In the genomic region with DNA sequence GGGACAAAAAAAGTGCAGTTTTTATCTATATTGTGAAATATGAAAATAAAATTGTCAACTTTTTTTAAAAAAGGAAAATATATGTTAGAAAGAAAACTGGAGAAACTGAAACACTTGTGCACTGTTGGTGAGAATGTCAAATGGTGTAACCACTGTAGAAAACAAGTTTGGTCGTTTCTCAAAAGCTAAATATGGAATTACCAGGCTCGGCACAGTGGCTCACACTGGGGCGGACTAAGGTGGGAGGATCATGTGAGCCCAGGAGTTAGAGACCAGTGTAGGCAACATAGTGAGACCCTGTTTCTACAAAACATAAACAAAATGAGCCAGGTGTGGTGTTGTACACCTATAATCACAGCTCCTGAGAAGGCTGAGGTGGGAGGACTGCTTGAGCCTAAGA, we compare ENCODE assay signal across 25 cellular contexts. TPM values are rescaled to one million over a fixed set of nuclear protein-coding genes. Genes with fewer than 3 reads are reported as not detected.
DNase-seq lines count a peak whose midpoint lies in the region; ATAC-seq, FAIRE-seq and TF ChIP-seq lines count a peak whose summit lies in the region.
"Had no signal": no experiment of that assay in that cellular context is flagged by ENCODE, and none has a peak within 500 bp of the region (broad histone marks: within the 10 kb centered on the region; RNA-seq: fewer than 3 reads in every experiment).

No MANE protein-coding gene starts in this region.

- H3K27me3 Mint-ChIP-seq in activated CD8-positive, alpha-beta memory T cell treated with anti-CD3 and anti-CD28 coated beads, Interleukin-2, amount 10 ng/mL, durations not matched to agents 7 days and 5 days = no peaks in the 10 kb centered on the region
- H3K27me3 Mint-ChIP-seq in activated CD4-positive, alpha-beta memory T cell treated with anti-CD3 and anti-CD28 coated beads for 36 hours = no peaks in the 10 kb centered on the region
- no peaks in the 10 kb centered on the region for H3K27me3 Mint-ChIP-seq in activated naive CD8-positive, alpha-beta T cell treated with anti-CD3 and anti-CD28 coated beads, Interleukin-2, amount 50 U/mL, for 24 hours
- H3K27me3 Mint-ChIP-seq: IgD-negative memory B cell had no signal

- ATAC-seq in activated CD8-positive, alpha-beta memory T cell treated with anti-CD3 and anti-CD28 coated beads, Interleukin-2, amount 10 ng/mL, durations not matched to agents 7 days and 5 days = no peak
- ATAC-seq in activated naive CD8-positive, alpha-beta T cell treated with anti-CD3 and anti-CD28 coated beads, Interleukin-2, amount 50 U/mL, for 24 hours = peak; percentile 21
- no peak for ATAC-seq in esophagus mucosa
- ATAC-seq: A549; CD8-positive, alpha-beta T cell; Right ventricle myocardium inferior had no signal

- no peak overlapping the region for H3K4me3 Mint-ChIP-seq in activated CD8-positive, alpha-beta memory T cell treated with anti-CD3 and anti-CD28 coated beads, Interleukin-2, amount 10 ng/mL, durations not matched to agents 7 days and 5 days
- no peak overlapping the region for H3K4me3 Mint-ChIP-seq in activated CD4-positive, alpha-beta memory T cell treated with anti-CD3 and anti-CD28 coated beads for 36 hours
- no peak overlapping the region for H3K4me3 Mint-ChIP-seq in activated naive CD8-positive, alpha-beta T cell treated with anti-CD3 and anti-CD28 coated beads, Interleukin-2, amount 50 U/mL, for 24 hours
- H3K4me3 Mint-ChIP-seq: CD8-positive, alpha-beta T cell; IgD-negative memory B cell had no signal

- peaks cover 4% of the 10 kb centered on the region for H3K9me3 Mint-ChIP-seq in activated CD8-positive, alpha-beta memory T cell treated with anti-CD3 and anti-CD28 coated beads, Interleukin-2, amount 10 ng/mL, durations not matched to agents 7 days and 5 days (ENCODE audit: low read depth)
- H3K9me3 Mint-ChIP-seq in activated CD4-positive, alpha-beta memory T cell treated with anti-CD3 and anti-CD28 coated beads for 36 hours = peaks cover 3% of the 10 kb centered on the region
- no peaks in the 10 kb centered on the region for H3K9me3 Mint-ChIP-seq in activated naive CD8-positive, alpha-beta T cell treated with anti-CD3 and anti-CD28 coated beads, Interleukin-2, amount 50 U/mL, for 24 hours
- H3K9me3 Mint-ChIP-seq: CD8-positive, alpha-beta T cell; IgD-negative memory B cell had no signal

- H3K4me1 Mint-ChIP-seq in activated CD8-positive, alpha-beta memory T cell treated with anti-CD3 and anti-CD28 coated beads, Interleukin-2, amount 10 ng/mL, durations not matched to agents 7 days and 5 days = peaks cover 77% of the 10 kb centered on the region
- H3K4me1 Mint-ChIP-seq in activated CD4-positive, alpha-beta memory T cell treated with anti-CD3 and anti-CD28 coated beads for 36 hours (ENCODE audit: low read depth) = peaks cover 76% of the 10 kb centered on the region
- H3K4me1 Mint-ChIP-seq in activated naive CD8-positive, alpha-beta T cell treated with anti-CD3 and anti-CD28 coated beads, Interleukin-2, amount 50 U/mL, for 24 hours = peaks cover 75% of the 10 kb centered on the region

- H3K36me3 Mint-ChIP-seq in activated CD8-positive, alpha-beta memory T cell treated with anti-CD3 and anti-CD28 coated beads, Interleukin-2, amount 10 ng/mL, durations not matched to agents 7 days and 5 days = peaks cover 37% of the 10 kb centered on the region
- peaks cover 23% of the 10 kb centered on the region for H3K36me3 Mint-ChIP-seq in activated CD4-positive, alpha-beta memory T cell treated with anti-CD3 and anti-CD28 coated beads for 36 hours
- H3K36me3 Mint-ChIP-seq in activated naive CD8-positive, alpha-beta T cell treated with anti-CD3 and anti-CD28 coated beads, Interleukin-2, amount 50 U/mL, for 24 hours (ENCODE audit: low read depth) = peaks cover 26% of the 10 kb centered on the region

- no peak for TF ChIP-seq POLR2A in GM12891 (IDR thresholded peaks at IDR 0.05; ENCODE audit: low read depth, low read length)

- peak overlapping the region; percentile 31 for H3K27ac Mint-ChIP-seq in activated CD8-positive, alpha-beta memory T cell treated with anti-CD3 and anti-CD28 coated beads, Interleukin-2, amount 10 ng/mL, durations not matched to agents 7 days and 5 days
- H3K27ac Mint-ChIP-seq in activated CD4-positive, alpha-beta memory T cell treated with anti-CD3 and anti-CD28 coated beads for 36 hours = peak overlapping the region; percentile 82
- peak overlapping the region; percentile 73 for H3K27ac Mint-ChIP-seq in activated naive CD8-positive, alpha-beta T cell treated with anti-CD3 and anti-CD28 coated beads, Interleukin-2, amount 50 U/mL, for 24 hours
- H3K27ac Mint-ChIP-seq: CD8-positive, alpha-beta T cell had no signal

- CTCF ChIA-PET in activated CD8-positive, alpha-beta memory T cell treated with anti-CD3 and anti-CD28 coated beads, Interleukin-2, amount 10 ng/mL, durations not matched to agents 7 days and 5 days (lab: Charles Lee) = interaction anchor here (12.7 kb wide), 1 partner anchor 72 kb away, joined by 258 read pairs; no protein-coding TSS in a partner anchor
- CTCF ChIA-PET in activated CD4-positive, alpha-beta memory T cell treated with anti-CD3 and anti-CD28 coated beads for 36 hours (lab: Charles Lee) = no interaction called here

- POLR2A ChIA-PET in activated CD4-positive, alpha-beta memory T cell treated with anti-CD3 and anti-CD28 coated beads for 36 hours (lab: Charles Lee) = interaction anchor here (1.1 kb wide), 1 partner anchor 31 kb away, joined by 7 read pairs; no protein-coding TSS in a partner anchor

- intact Hi-C loops in activated CD4-positive, alpha-beta memory T cell treated with anti-CD3 and anti-CD28 coated beads for 36 hours (cut with micrococcal nuclease) = no loop called here

- no peak for DNase-seq in activated CD8-positive, alpha-beta memory T cell treated with anti-CD3 and anti-CD28 coated beads, Interleukin-2, amount 10 ng/mL, durations not matched to agents 7 days and 5 days
- DNase-seq in activated CD8-positive, alpha-beta memory T cell treated with anti-CD3 and anti-CD28 coated beads, Interleukin-2, amount 50 U/mL, for 4 hours = no peak
- DNase-seq in GM12891 (ENCODE audit: insufficient read length, low spot score) (no peak), NCI-H526 (lab: John Stamatoyannopoulos, UW) (no peak), LoVo (ENCODE audit: low spot score) (no peak)
- DNase-seq in activated CD4-positive, alpha-beta memory T cell treated with anti-CD3 and anti-CD28 coated beads for 36 hours = no peak
- DNase-seq in activated naive CD8-positive, alpha-beta T cell treated with anti-CD3 and anti-CD28 coated beads, Interleukin-2, amount 50 U/mL, for 24 hours = no peak
- DNase-seq: Calu3; CD8-positive, alpha-beta T cell; EL; GOT3; Karpas-422; MG63; NCI-H1092; NCI-H1436 treated with DMSO at 0.1 percent for 48 hours; NCI-H2029 treated with DMSO at 0.1 percent for 48 hours; NCI-H2171; NCI-H446; NCI-H748 treated with DMSO at 0.1 percent for 48 hours had no signal

- FAIRE-seq in GM12891 (lab: Jason Lieb, UNC) = peak; percentile 9
- FAIRE-seq: A549, GM18507, RCC 7860 had no signal

TF ChIP-seq in GM12891, 5 proteins besides CTCF, POLR2A, EP300 and RAD21:
- no peak for TF ChIP-seq TAF1 (IDR thresholded peaks at IDR 0.05; ENCODE audit: low read depth, low read length)

RNA-seq across cellular contexts. Expression of a gene that starts 21.7 kb away (rescaled TPM):
- 10 to 100 TPM; 77.6 to 78.4 TPM for total RNA-seq in activated CD8-positive, alpha-beta memory T cell treated with anti-CD3 and anti-CD28 coated beads, Interleukin-2, amount 10 ng/mL, durations not matched to agents 7 days and 5 days
- 13.3 TPM for polyA plus RNA-seq in GM12891 (2012; ENCODE audit: low read depth, missing spikeins)
- total RNA-seq in activated CD4-positive, alpha-beta memory T cell treated with anti-CD3 and anti-CD28 coated beads for 36 hours = 100 to 1,000 TPM; 102 to 107 TPM
- 6.9 TPM for total RNA-seq in esophagus mucosa

Comparison
In these comparisons a context has a peak if more than half of its experiments do, and no peak if none do; other contexts are left out.
1. H3K27ac Mint-ChIP-seq: peak in every context shown above with its lines; median percentile 82 in activated CD4-positive, alpha-beta memory T cell treated with anti-CD3 and anti-CD28 coated beads for 36 hours; 73 in activated naive CD8-positive, alpha-beta T cell treated with anti-CD3 and anti-CD28 coated beads, Interleukin-2, amount 50 U/mL, for 24 hours; 31 in activated CD8-positive, alpha-beta memory T cell treated with anti-CD3 and anti-CD28 coated beads, Interleukin-2, amount 10 ng/mL, durations not matched to agents 7 days and 5 days.